ENCODE assay signal across 7 cellular contexts in the genomic region with DNA sequence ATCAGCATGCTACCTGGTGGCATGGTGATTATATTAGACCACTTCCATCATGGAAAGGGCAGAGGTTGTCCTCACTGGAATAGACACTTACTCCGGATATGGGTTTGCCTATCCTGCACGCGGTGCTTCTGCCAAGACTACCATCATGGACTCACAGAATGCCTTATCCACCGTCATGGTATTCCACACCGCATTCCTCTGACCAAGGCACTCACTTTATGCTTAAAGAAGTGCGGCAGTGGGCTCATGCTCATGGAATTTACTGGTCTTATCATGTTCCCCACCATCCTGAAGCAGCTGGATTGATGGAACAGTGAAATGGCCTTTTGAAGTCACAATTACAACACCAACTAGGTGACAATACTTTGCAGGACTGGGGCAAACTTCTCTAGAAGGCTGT.
"Had no signal": no experiment of that assay in that cellular context is flagged by ENCODE, and none has a peak within 500 bp of the region (broad histone marks: within the 10 kb centered on the region; RNA-seq: fewer than 3 reads in every experiment).

No MANE protein-coding gene starts in this region.

- H3K4me1 Mint-ChIP-seq: IgD-negative memory B cell had no signal

- H3K27ac Mint-ChIP-seq: HFFc6, IgD-negative memory B cell had no signal

- DNase-seq: GM23248, GOT3, H7, HFFc6 had no signal

- H3K9me3 Mint-ChIP-seq: IgD-negative memory B cell had no signal

- ATAC-seq: HCT116, HepG2 had no signal

- H3K4me3 Mint-ChIP-seq: HFFc6, IgD-negative memory B cell had no signal

- H3K36me3 Mint-ChIP-seq: IgD-negative memory B cell had no signal
